ENCODE assay signal across 8 cellular contexts in genomic region chr6:132813173-132813856, GRCh38. TPM values are rescaled to one million over a fixed set of nuclear protein-coding genes. Genes with fewer than 3 reads are reported as not detected.
DNase-seq lines count a peak whose midpoint lies in the region; ATAC-seq and TF ChIP-seq lines count a peak whose summit lies in the region.

No MANE protein-coding gene starts in this region.

- CTCF ChIA-PET in BJ (lab: Yijun Ruan, JAX): interaction anchor here (1.4 to 5.3 kb wide), 2 partner anchors 14 to 143 kb away, joined by 3 to 36 read pairs; partner anchors contain the start of gene SLC18B1
- CTCF ChIA-PET in Panc1 (lab: Charles Lee): interaction anchor here (0.6 to 1.8 kb wide), 2 partner anchors 14 to 15 kb away, joined by 4 to 5 read pairs; partner anchors contain the start of gene SLC18B1

- POLR2A ChIA-PET in BJ (lab: Charles Lee) (interaction anchor here (0.6 kb wide), 3 partner anchors 10 to 533 kb away, joined by 3 to 4 read pairs (median 4); no protein-coding TSS in a partner anchor), Panc1 (lab: Charles Lee) (interaction anchor here (0.6 kb wide), 3 partner anchors 17 to 40 kb away, joined by 3 to 9 read pairs (median 5); no protein-coding TSS in a partner anchor)

- no peaks in the 10 kb centered on the region for H3K27me3 Mint-ChIP-seq in activated naive CD8-positive, alpha-beta T cell treated with anti-CD3 and anti-CD28 coated beads, Interleukin-2, amount 50 U/mL, for 24 hours

- H3K36me3 ChIP-seq in BJ (ENCODE audit: control insufficient read depth, insufficient read depth, low read length) (peaks cover 9% of the 10 kb centered on the region), Panc1 (ENCODE audit: control insufficient read depth, insufficient read depth, low read length) (peaks cover 31% of the 10 kb centered on the region), prostate gland (no peaks in the 10 kb centered on the region)

- intact Hi-C loops in Panc1 (cut with micrococcal nuclease; ENCODE audit: unreplicated experiment) (no loop called here), left cardiac atrium (cut with DNase I) (no loop called here), prostate gland (cut with DNase I) (loop anchor here (10.0 kb wide), 1 partner anchor 1081 kb away; no protein-coding TSS in a partner anchor)

- peak overlapping the region; percentile 69 for H3K4me3 ChIP-seq in BJ (ENCODE audit: low read depth, low read length)
- H3K4me3 ChIP-seq in Panc1 (ENCODE audit: low read depth in 2 of 2, low read length in 2 of 2): peak overlapping the region; percentile 73 to 99
- H3K4me3 ChIP-seq in prostate gland: peak overlapping the region; percentile 72 to 77

- in situ Hi-C loops in Panc1 (cut with HindIII; ENCODE audit: low pct_unique_long_range_greater_than_20kb, low sequenced_read_pairs): no loop called here

- WGBS in prostate gland: under 1% methylated on average over 27 of the region's 27 CpGs

- peaks cover 23% of the 10 kb centered on the region for H3K4me1 ChIP-seq in Panc1 (ENCODE audit: control insufficient read depth, insufficient read depth, low read length)
- peaks cover 13% of the 10 kb centered on the region for H3K4me1 ChIP-seq in prostate gland (replicated peaks)

- no peaks in the 10 kb centered on the region for H3K27me3 ChIP-seq in BJ (ENCODE audit: control insufficient read depth, insufficient read depth, low read length)
- H3K27me3 ChIP-seq in Panc1 (ENCODE audit: control insufficient read depth, insufficient read depth, low read length): peaks cover 3% of the 10 kb centered on the region; the same call in 1 of the 2 replicates
- H3K27me3 ChIP-seq in prostate gland (replicated peaks; ENCODE audit: insufficient read depth): no peaks in the 10 kb centered on the region

- peak overlapping the region; percentile 93 for H3K4me3 Mint-ChIP-seq in activated naive CD8-positive, alpha-beta T cell treated with anti-CD3 and anti-CD28 coated beads, Interleukin-2, amount 50 U/mL, for 24 hours

- BruUV-seq in Panc1 (replicated peaks; lab: Mats Ljungman, UMichigan): no TSS peak

- peak overlapping the region; percentile 94 for H3K27ac ChIP-seq in Panc1 (ENCODE audit: low read length)
- H3K27ac ChIP-seq in prostate gland: peak overlapping the region; percentile 88 to 89

- peaks cover 47% of the 10 kb centered on the region for H3K4me1 Mint-ChIP-seq in activated naive CD8-positive, alpha-beta T cell treated with anti-CD3 and anti-CD28 coated beads, Interleukin-2, amount 50 U/mL, for 24 hours

- DNase-seq in BJ (ENCODE audit: low read depth) (no peak), Panc1 (ENCODE audit: low read depth, low spot score) (no peak), left cardiac atrium (peak; percentile 41), prostate gland (ENCODE audit: low spot score) (peak; percentile 25), H4 (ENCODE audit: low spot score) (no peak)
- DNase-seq in activated naive CD8-positive, alpha-beta T cell treated with anti-CD3 and anti-CD28 coated beads, Interleukin-2, amount 50 U/mL, for 24 hours: peak; percentile 62

- peak; percentile 12 for ATAC-seq in GM19023 (IDR thresholded peaks at IDR 0.05; ENCODE audit: unreplicated experiment)
- ATAC-seq in HG03354 (IDR thresholded peaks at IDR 0.05; ENCODE audit: poor library complexity, severe bottlenecking, unreplicated experiment): peak; percentile 40
- peak; percentile 7; the same call in 1 of the 2 replicates for ATAC-seq in Panc1
- ATAC-seq in activated naive CD8-positive, alpha-beta T cell treated with anti-CD3 and anti-CD28 coated beads, Interleukin-2, amount 50 U/mL, for 24 hours: peak; percentile 12
- ATAC-seq in left cardiac atrium: peak; percentile 20 to 42

- no peaks in the 10 kb centered on the region for H3K9me3 Mint-ChIP-seq in activated naive CD8-positive, alpha-beta T cell treated with anti-CD3 and anti-CD28 coated beads, Interleukin-2, amount 50 U/mL, for 24 hours

- H3K9me3 ChIP-seq in Panc1 (ENCODE audit: control insufficient read depth, insufficient read depth, low read depth, low read length) (no peaks in the 10 kb centered on the region), prostate gland (no peaks in the 10 kb centered on the region)

- H3K27ac Mint-ChIP-seq in activated naive CD8-positive, alpha-beta T cell treated with anti-CD3 and anti-CD28 coated beads, Interleukin-2, amount 50 U/mL, for 24 hours: peak overlapping the region; percentile 96

- no peak for TF ChIP-seq POLR2A in prostate gland (IDR thresholded peaks at IDR 0.05)

- peaks cover 44% of the 10 kb centered on the region for H3K36me3 Mint-ChIP-seq in activated naive CD8-positive, alpha-beta T cell treated with anti-CD3 and anti-CD28 coated beads, Interleukin-2, amount 50 U/mL, for 24 hours (ENCODE audit: low read depth)

- TF ChIP-seq CTCF in BJ (IDR thresholded peaks at IDR 0.05; ENCODE audit: insufficient read depth, low read depth, low read length) (no peak), Panc1 (IDR thresholded peaks at IDR 0.05) (no peak), prostate gland (IDR thresholded peaks at IDR 0.05) (no peak)

RNA-seq across cellular contexts. Expression of gene RPS12, which starts 1.1 kb away (rescaled TPM):
- 3,063 and 4,031 TPM in 2 replicates for polyA plus RNA-seq in BJ (2011; rRNA removed)
- polyA minus RNA-seq in BJ (2011; rRNA and poly(A)+ RNA removed): 1,142 and 1,893 TPM in 2 replicates
- total RNA-seq in Panc1 (2021; ENCODE audit: unreplicated experiment): 1,010 TPM
- polyA plus RNA-seq in Panc1 (2012; ENCODE audit: insufficient read length): 1,742 TPM
- total RNA-seq in left cardiac atrium: 100 to 1,000 TPM; 647 to 723 TPM
- total RNA-seq in prostate gland: 1,000 to 10,000 TPM in 1 of 2 donors, 100 to 1,000 TPM in 1; 943 to 2,133 TPM
- 2,146 and 2,177 TPM in 2 replicates for total RNA-seq in H4 (2014; rRNA removed; shearing (Covaris generic))

RNA-seq across cellular contexts. Expression of gene SLC18B1, which starts 14.9 kb away (rescaled TPM):
- polyA plus RNA-seq in BJ (2011; rRNA removed): 0.63 and 1.9 TPM in 2 replicates
- polyA minus RNA-seq in BJ (2011; rRNA and poly(A)+ RNA removed): 0.62 and 0.90 TPM in 2 replicates
- 0.67 TPM for total RNA-seq in Panc1 (2021; ENCODE audit: unreplicated experiment)
- polyA plus RNA-seq in Panc1 (2012; ENCODE audit: insufficient read length): 0.51 TPM
- 1 to 10 TPM; 5.4 to 5.9 TPM for total RNA-seq in left cardiac atrium
- 1 to 10 TPM; 5.4 to 7.7 TPM for total RNA-seq in prostate gland
- 6.0 and 9.4 TPM in 2 replicates for total RNA-seq in H4 (2014; rRNA removed; shearing (Covaris generic))

RNA-seq across cellular contexts. Expression of gene VNN2, which starts 55.6 kb away (rescaled TPM):
- not detected in 2 replicates for polyA plus RNA-seq in BJ (2011; rRNA removed)
- not detected in 2 replicates for polyA minus RNA-seq in BJ (2011; rRNA and poly(A)+ RNA removed)
- 0.18 TPM for total RNA-seq in Panc1 (2021; ENCODE audit: unreplicated experiment)
- polyA plus RNA-seq in Panc1 (2012; ENCODE audit: insufficient read length): not detected
- 1 to 10 TPM; 3.8 to 4.1 TPM for total RNA-seq in left cardiac atrium
- total RNA-seq in prostate gland: 1 to 10 TPM in 1 of 2 donors, not detected in 1; 1.5 TPM
- total RNA-seq in H4 (2014; rRNA removed; shearing (Covaris generic)): 0.10 and 0.68 TPM in 2 replicates

Comparison
In these comparisons a context has a peak if more than half of its experiments do, and no peak if none do; other contexts are left out.
1. DNase-seq: peak in activated naive CD8-positive, alpha-beta T cell treated with anti-CD3 and anti-CD28 coated beads, Interleukin-2, amount 50 U/mL, for 24 hours (single experiment), left cardiac atrium (single experiment) and prostate gland (single experiment); none in BJ (single experiment), Panc1 (single experiment) and H4 (single experiment).
2. Peak in every context shown above with its lines, with median percentiles within 50 percentile points of each other: H3K4me3 ChIP-seq and ATAC-seq.